11 cellular contexts compared by ENCODE assay signal in the genomic region with DNA sequence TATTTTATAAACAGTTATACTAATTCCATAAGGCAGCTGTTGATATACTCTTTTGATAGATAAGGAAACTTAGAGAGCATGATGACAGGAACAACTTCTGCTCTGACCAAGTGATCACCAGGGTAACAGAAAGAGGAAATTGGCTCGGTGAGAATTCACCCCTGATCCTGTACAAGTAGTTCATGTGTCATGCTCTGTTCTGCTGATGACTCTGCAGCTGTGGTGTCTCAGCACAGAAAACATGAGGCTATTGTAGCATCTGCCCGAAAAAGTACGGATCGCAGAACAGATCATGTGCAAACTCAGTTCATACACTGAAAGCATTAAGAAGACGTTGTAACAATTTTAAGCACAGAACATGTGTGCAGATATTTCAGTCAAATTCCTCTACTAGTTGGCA.
A peak's percentile ranks its signal among the peaks of the same experiment; 100 is the strongest.
DNase-seq lines count a peak whose midpoint lies in the region; ATAC-seq and TF ChIP-seq lines count a peak whose summit lies in the region.
"Had no signal": no experiment of that assay in that cellular context is flagged by ENCODE, and none has a peak within 500 bp of the region (broad histone marks: within the 10 kb centered on the region; RNA-seq: fewer than 3 reads in every experiment).

No MANE protein-coding gene starts in this region.

- in situ Hi-C loops in astrocyte of the spinal cord (cut with HindIII; ENCODE audit: low sequenced_read_pairs) = no loop called here

- intact Hi-C loops in upper lobe of right lung (cut with DNase I) = no loop called here
- intact Hi-C loops in activated T-helper 1 cell treated with anti-CD3 and anti-CD28 coated beads, Interleukin-12 subunit alpha, Interleukin-12 subunit beta, Interleukin-2, Interleukin-4 antibody, amounts not matched to agents 30 ng/mL and 10 ng/mL and 1 ng/mL, durations not matched to agents 14 hours and 24 hours and 36 hours (cut with micrococcal nuclease) = no loop called here

- H3K27me3 Mint-ChIP-seq in activated T-helper 1 cell treated with anti-CD3 and anti-CD28 coated beads, Interleukin-12 subunit alpha, Interleukin-12 subunit beta, Interleukin-2, Interleukin-4 antibody, amounts not matched to agents 30 ng/mL and 10 ng/mL and 1 ng/mL, durations not matched to agents 14 hours and 24 hours and 36 hours (ENCODE audit: insufficient read depth) = no peaks in the 10 kb centered on the region

- H3K9me3 ChIP-seq in upper lobe of right lung = no peaks in the 10 kb centered on the region

- H3K4me3 Mint-ChIP-seq in activated T-helper 1 cell treated with anti-CD3 and anti-CD28 coated beads, Interleukin-12 subunit alpha, Interleukin-12 subunit beta, Interleukin-2, Interleukin-4 antibody, amounts not matched to agents 30 ng/mL and 10 ng/mL and 1 ng/mL, durations not matched to agents 14 hours and 24 hours and 36 hours = no peak overlapping the region
- H3K4me3 Mint-ChIP-seq: WTC11 had no signal

- H3K36me3 Mint-ChIP-seq in activated T-helper 1 cell treated with anti-CD3 and anti-CD28 coated beads, Interleukin-12 subunit alpha, Interleukin-12 subunit beta, Interleukin-2, Interleukin-4 antibody, amounts not matched to agents 30 ng/mL and 10 ng/mL and 1 ng/mL, durations not matched to agents 14 hours and 24 hours and 36 hours (ENCODE audit: low read depth) = no peaks in the 10 kb centered on the region
- H3K36me3 Mint-ChIP-seq: WTC11 had no signal

- POLR2A ChIA-PET in HEK293T (lab: Yijun Ruan, JAX) = no interaction called here

- CTCF ChIA-PET in HEK293T (lab: Yijun Ruan, JAX) = no interaction called here

- H3K4me3 ChIP-seq in astrocyte of the spinal cord (ENCODE audit: low read depth, low read length) (no peak overlapping the region), upper lobe of right lung (no peak overlapping the region)

- H3K4me1 Mint-ChIP-seq in activated T-helper 1 cell treated with anti-CD3 and anti-CD28 coated beads, Interleukin-12 subunit alpha, Interleukin-12 subunit beta, Interleukin-2, Interleukin-4 antibody, amounts not matched to agents 30 ng/mL and 10 ng/mL and 1 ng/mL, durations not matched to agents 14 hours and 24 hours and 36 hours (ENCODE audit: low read depth) = no peaks in the 10 kb centered on the region
- H3K4me1 Mint-ChIP-seq: WTC11 had no signal

- H3K27ac Mint-ChIP-seq in activated T-helper 1 cell treated with anti-CD3 and anti-CD28 coated beads, Interleukin-12 subunit alpha, Interleukin-12 subunit beta, Interleukin-2, Interleukin-4 antibody, amounts not matched to agents 30 ng/mL and 10 ng/mL and 1 ng/mL, durations not matched to agents 14 hours and 24 hours and 36 hours = no peak overlapping the region
- H3K27ac Mint-ChIP-seq: WTC11 had no signal

- no peaks in the 10 kb centered on the region for H3K4me1 ChIP-seq in upper lobe of right lung

- H3K27me3 ChIP-seq in upper lobe of right lung = no peaks in the 10 kb centered on the region

- TF ChIP-seq CTCF in astrocyte of the spinal cord (IDR thresholded peaks at IDR 0.05; ENCODE audit: low read depth, low read length) (no peak), upper lobe of right lung (IDR thresholded peaks at IDR 0.05) (no peak)

- peak; percentile 41 for ATAC-seq in upper lobe of right lung
- no peak for ATAC-seq in GM21576 (IDR thresholded peaks at IDR 0.05; ENCODE audit: unreplicated experiment)
- ATAC-seq: WTC11 had no signal

- no peak overlapping the region for H3K27ac ChIP-seq in upper lobe of right lung

- no peaks in the 10 kb centered on the region for H3K36me3 ChIP-seq in upper lobe of right lung

- DNase-seq in SIG-M5 treated with dmso at 0.1 percent for 504 hours (lab: John Stamatoyannopoulos, UW; ENCODE audit: unreplicated experiment) (peak; percentile 6), SIG-M5 (lab: John Stamatoyannopoulos, UW) (no peak), astrocyte of the spinal cord (ENCODE audit: low read depth, low spot score) (peak; percentile 55), kidney tubule cell (ENCODE audit: low spot score) (peak; percentile 22), upper lobe of right lung (no peak), HEK293T (ENCODE audit: extremely low spot score) (no peak)
- no peak for DNase-seq in activated T-helper 1 cell treated with anti-CD3 and anti-CD28 coated beads, Interleukin-12 subunit alpha, Interleukin-12 subunit beta, Interleukin-2, Interleukin-4 antibody, amounts not matched to agents 30 ng/mL and 10 ng/mL and 1 ng/mL, durations not matched to agents 14 hours and 24 hours and 36 hours (ENCODE audit: low spot score)
- DNase-seq: hypothalamus, RPMI8226 had no signal

- H3K9me3 Mint-ChIP-seq in activated T-helper 1 cell treated with anti-CD3 and anti-CD28 coated beads, Interleukin-12 subunit alpha, Interleukin-12 subunit beta, Interleukin-2, Interleukin-4 antibody, amounts not matched to agents 30 ng/mL and 10 ng/mL and 1 ng/mL, durations not matched to agents 14 hours and 24 hours and 36 hours = no peaks in the 10 kb centered on the region
- H3K9me3 Mint-ChIP-seq: WTC11 had no signal

TF ChIP-seq in HEK293T, 16 proteins besides CTCF, POLR2A, EP300 and RAD21:
- TF ChIP-seq, protein P1, sequence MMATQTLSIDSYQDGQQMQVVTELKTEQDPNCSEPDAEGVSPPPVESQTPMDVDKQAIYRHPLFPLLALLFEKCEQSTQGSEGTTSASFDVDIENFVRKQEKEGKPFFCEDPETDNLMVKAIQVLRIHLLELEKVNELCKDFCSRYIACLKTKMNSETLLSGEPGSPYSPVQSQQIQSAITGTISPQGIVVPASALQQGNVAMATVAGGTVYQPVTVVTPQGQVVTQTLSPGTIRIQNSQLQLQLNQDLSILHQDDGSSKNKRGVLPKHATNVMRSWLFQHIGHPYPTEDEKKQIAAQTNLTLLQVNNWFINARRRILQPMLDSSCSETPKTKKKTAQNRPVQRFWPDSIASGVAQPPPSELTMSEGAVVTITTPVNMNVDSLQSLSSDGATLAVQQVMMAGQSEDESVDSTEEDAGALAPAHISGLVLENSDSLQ (IDR thresholded peaks at IDR 0.05) = no peak
- TF ChIP-seq ELF4 (IDR thresholded peaks at IDR 0.05) (no peak), BHLHE40 (IDR thresholded peaks at IDR 0.05; ENCODE audit: borderline replicate concordance) (no peak)

Comparison
In these comparisons a context has a peak if more than half of its experiments do, and no peak if none do; other contexts are left out.
1. DNase-seq: peak in SIG-M5 treated with dmso at 0.1 percent for 504 hours (single experiment), astrocyte of the spinal cord (single experiment) and kidney tubule cell (single experiment); none in SIG-M5 (single experiment), upper lobe of right lung (single experiment), HEK293T (single experiment) and activated T-helper 1 cell treated with anti-CD3 and anti-CD28 coated beads, Interleukin-12 subunit alpha, Interleukin-12 subunit beta, Interleukin-2, Interleukin-4 antibody, amounts not matched to agents 30 ng/mL and 10 ng/mL and 1 ng/mL, durations not matched to agents 14 hours and 24 hours and 36 hours (single experiment).